ENCODE assay signal across 18 cellular contexts in the genomic region with DNA sequence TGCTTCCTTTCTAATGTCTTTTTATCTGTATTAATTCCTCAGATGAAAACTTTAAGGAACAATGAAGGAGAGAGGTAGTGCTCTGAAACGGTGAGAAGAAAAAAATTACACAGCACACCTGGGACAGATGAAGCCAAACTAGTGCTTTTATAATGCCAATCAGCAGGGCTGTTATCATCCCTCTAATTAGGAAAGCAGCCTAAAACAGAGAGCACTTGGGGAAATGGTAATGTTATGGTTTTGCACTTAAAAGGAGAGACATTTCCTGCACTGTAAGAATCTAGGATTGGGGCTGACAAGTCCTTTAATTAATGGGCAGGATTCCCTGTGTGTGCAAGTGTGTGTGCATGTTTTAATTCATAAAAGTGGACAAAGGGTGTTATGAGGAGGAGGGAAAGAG. TPM values are rescaled to one million over a fixed set of nuclear protein-coding genes. Genes with fewer than 3 reads are reported as not detected.
DNase-seq lines count a peak whose midpoint lies in the region; ATAC-seq, FAIRE-seq and TF ChIP-seq lines count a peak whose summit lies in the region.
"Had no signal": no experiment of that assay in that cellular context is flagged by ENCODE, and none has a peak within 500 bp of the region (broad histone marks: within the 10 kb centered on the region; RNA-seq: fewer than 3 reads in every experiment).

No MANE protein-coding gene starts in this region.

- H3K27ac ChIP-seq in right atrium auricular region = peak overlapping the region; percentile 33 to 55
- H3K27ac ChIP-seq in muscle layer of duodenum (ENCODE audit: low read length) = peak overlapping the region; percentile 21
- no peak overlapping the region for H3K27ac ChIP-seq in ovary
- no peak overlapping the region for H3K27ac ChIP-seq in kidney (ENCODE audit: low read depth in 2 of 2, low read length in 2 of 2)
- H3K27ac ChIP-seq: KMS-11, spleen, suprapubic skin had no signal

- H3K4me1 ChIP-seq in right atrium auricular region (peaks cover 0 to 6% of the 10 kb centered on the region in 2 donors), adipocyte (ENCODE audit: control insufficient read depth, insufficient read depth, low read length) (peaks cover 66% of the 10 kb centered on the region), muscle layer of duodenum (ENCODE audit: control insufficient read depth in 1 of 2, insufficient read depth in 2 of 2, low read length in 2 of 2) (peaks cover 0 to 18% of the 10 kb centered on the region in 2 donors), ovary (ENCODE audit: insufficient read depth) (no peaks in the 10 kb centered on the region), kidney (ENCODE audit: control insufficient read depth in 1 of 2, insufficient read depth in 1 of 2, low read depth in 1 of 2, low read length in 2 of 2) (peaks cover 4 to 6% of the 10 kb centered on the region in 2 donors)

- H3K4me3 ChIP-seq in right atrium auricular region (peak overlapping the region in 1 of 2 donors; percentile 0), adipocyte (ENCODE audit: low read length) (peak overlapping the region; percentile 57), muscle layer of duodenum (ENCODE audit: low read depth in 1 of 2, low read length in 2 of 2) (peak overlapping the region in 1 of 2 donors; percentile 10), ovary (no peak overlapping the region), kidney (ENCODE audit: low read length in 2 of 2) (no peak overlapping the region)
- H3K4me3 ChIP-seq: spleen, suprapubic skin had no signal

- TF ChIP-seq POLR2A in ovary (IDR thresholded peaks at IDR 0.05) = no peak

- 13 to 19% (median 16%) methylated on average over 1 of the region's 1 CpG for WGBS in ovary, 3 donors

- TF ChIP-seq CTCF in right atrium auricular region (IDR thresholded peaks at IDR 0.05) (no peak), ovary (IDR thresholded peaks at IDR 0.05) (no peak), kidney (IDR thresholded peaks at IDR 0.05; ENCODE audit: borderline replicate concordance, extremely low read depth, insufficient read depth) (no peak)

- H3K36me3 ChIP-seq in right atrium auricular region = no peaks in the 10 kb centered on the region
- no peaks in the 10 kb centered on the region for H3K36me3 ChIP-seq in adipocyte (ENCODE audit: control insufficient read depth, insufficient read depth, low read length, severe bottlenecking)
- H3K36me3 ChIP-seq in muscle layer of duodenum (ENCODE audit: control insufficient read depth in 1 of 2, insufficient read depth in 2 of 2, low read length in 2 of 2) = no peaks in the 10 kb centered on the region
- no peaks in the 10 kb centered on the region for H3K36me3 ChIP-seq in ovary
- no peaks in the 10 kb centered on the region for H3K36me3 ChIP-seq in kidney (ENCODE audit: control insufficient read depth in 1 of 2, insufficient read depth in 2 of 2, low read length in 2 of 2)
- H3K36me3 ChIP-seq: adrenal gland, spleen, suprapubic skin had no signal

- DNase-seq in right atrium auricular region (ENCODE audit: low spot score) (no peak), Right ventricle myocardium inferior (ENCODE audit: missing footprints) (no peak), adipocyte (ENCODE audit: low read depth) (no peak), RPMI8226 (no peak), ovary (no peak), sciatic nerve (ENCODE audit: low spot score) (no peak), kidney (no peak)
- DNase-seq: activated CD4-positive, alpha-beta T cell treated with anti-CD3 and anti-CD28 coated beads for 1 hour; activated T-cell treated with anti-CD3 and anti-CD28 coated beads, Interleukin-2, amount 50 U/mL, for 4 hours; adrenal gland; dermis blood vessel endothelial cell; NCI-H2171 treated with DMSO at 0.1 percent for 48 hours; spleen; T-helper 1 cell had no signal

- no peak for TF ChIP-seq EP300 in ovary (IDR thresholded peaks at IDR 0.05)

- ATAC-seq in Right ventricle myocardium inferior (no peak), sciatic nerve (no peak)
- ATAC-seq: activated T-cell treated with anti-CD3 and anti-CD28 coated beads, Interleukin-2, amount 50 U/mL, for 4 hours had no signal

- no peak for FAIRE-seq in kidney (lab: Jason Lieb, UNC)
- FAIRE-seq: RCC 7860 had no signal

- peak overlapping the region; percentile 42 for H3K9ac ChIP-seq in adipocyte (ENCODE audit: low read length)
- no peak overlapping the region for H3K9ac ChIP-seq in kidney (ENCODE audit: low read length in 2 of 2)
- H3K9ac ChIP-seq: KMS-11 had no signal

- H3K27me3 ChIP-seq in right atrium auricular region = peaks cover 0 to 17% of the 10 kb centered on the region in 2 donors
- no peaks in the 10 kb centered on the region for H3K27me3 ChIP-seq in adipocyte (replicated peaks; ENCODE audit: control insufficient read depth, insufficient read depth, low read length)
- H3K27me3 ChIP-seq in muscle layer of duodenum (ENCODE audit: low read depth, low read length) = peaks cover 6% of the 10 kb centered on the region
- H3K27me3 ChIP-seq in ovary = no peaks in the 10 kb centered on the region
- H3K27me3 ChIP-seq: adrenal gland had no signal

- H3K9me3 ChIP-seq in right atrium auricular region (no peaks in the 10 kb centered on the region), adipocyte (ENCODE audit: control insufficient read depth, low read length) (no peaks in the 10 kb centered on the region), muscle layer of duodenum (ENCODE audit: control insufficient read depth in 1 of 2, low read length in 2 of 2) (no peaks in the 10 kb centered on the region), ovary (no peaks in the 10 kb centered on the region), kidney (ENCODE audit: control insufficient read depth in 1 of 2, low read length in 2 of 2) (no peaks in the 10 kb centered on the region)
- H3K9me3 ChIP-seq: adrenal gland, spleen, suprapubic skin had no signal

- intact Hi-C loops in Right ventricle myocardium inferior (cut with DNase I) = no loop called here
- intact Hi-C loops in ovary (cut with DNase I) = no loop called here
- intact Hi-C loops in sciatic nerve (cut with DNase I) = no loop called here
- intact Hi-C loops in kidney (cut with DNase I) = no loop called here

RNA-seq across cellular contexts. Expression of a gene that starts 4.8 kb away (rescaled TPM):
- total RNA-seq in right atrium auricular region (10 to 100 TPM in 1 of 2 donors, 1 to 10 TPM in 1; 8.2 to 12.4 TPM), Right ventricle myocardium inferior (3.8 TPM), ovary (1 to 10 TPM; 1.3 to 7.9 (median 5.0) TPM), sciatic nerve (26.2 TPM), kidney (3.7 TPM)
- polyA plus RNA-seq in ovary (10 to 100 TPM in 1 of 2 donors, under 1 TPM in 1; 0.97 to 11.7 TPM), kidney (ENCODE audit: insufficient read depth, low read depth, low replicate concordance) (4.6 TPM)
- total RNA-seq: dermis blood vessel endothelial cell had no signal

Comparison
In these comparisons a context has a peak if more than half of its experiments do, and no peak if none do; other contexts are left out.
1. H3K27ac ChIP-seq: peak in right atrium auricular region (2 of 2) and muscle layer of duodenum (single experiment); none in ovary (0 of 2) and kidney (0 of 2).